Comparison of ENCODE assay signal across 1 cellular context in the genomic region with DNA sequence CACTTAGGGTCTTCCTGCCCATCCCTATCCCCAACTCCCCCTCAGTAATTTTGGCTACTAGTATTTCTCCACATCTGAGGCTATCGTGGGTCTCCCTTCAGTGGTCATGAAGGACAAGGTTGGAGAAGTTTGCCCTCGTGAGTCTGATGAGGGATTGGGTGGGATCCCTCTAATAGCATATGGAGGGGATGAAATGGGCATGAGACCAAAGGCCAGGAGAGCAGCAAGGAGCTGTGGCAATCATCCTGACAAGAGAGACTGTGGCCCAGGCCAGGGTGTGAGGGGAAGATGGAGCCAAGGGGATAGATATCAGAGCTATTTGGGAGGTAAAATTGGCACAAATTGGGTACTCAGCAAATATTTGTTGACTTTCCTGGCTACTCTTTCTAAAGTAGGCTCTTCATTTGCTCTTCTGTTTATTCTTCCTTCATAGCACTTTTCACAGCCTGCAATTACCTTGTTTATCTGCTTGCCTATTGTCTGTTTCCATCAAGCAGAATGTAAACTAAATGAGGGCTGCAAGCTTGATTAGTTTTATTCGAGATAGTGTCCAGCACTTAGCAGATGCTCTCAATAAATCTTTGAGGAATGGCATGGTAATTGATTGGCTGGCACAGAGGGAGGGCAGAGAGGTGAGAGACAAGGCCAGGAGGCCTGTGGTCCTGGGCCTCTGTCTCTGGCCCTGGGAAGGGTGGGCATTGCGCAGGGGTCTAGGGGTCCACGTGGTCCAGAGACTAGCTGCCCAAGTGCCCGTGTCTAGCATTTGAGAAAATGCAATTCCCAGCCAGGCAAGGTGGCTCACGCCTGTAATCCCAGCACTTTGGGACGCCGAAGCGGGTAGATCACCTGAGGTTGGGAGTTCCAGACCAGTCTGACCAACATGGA.
TF ChIP-seq lines count a peak whose summit lies in the region.

No MANE protein-coding gene starts in this region.

TF ChIP-seq in HepG2, 621 proteins besides CTCF, POLR2A, EP300 and RAD21:
- peak in 1 of 2 experiments; percentile 34; a peak in 1 of 4 replicates for TF ChIP-seq MAFK (conservative IDR thresholded peaks at IDR 0.05 in 1 of 2, IDR thresholded peaks at IDR 0.05 in 1 of 2; ENCODE audit: low read length in 2 of 2)
- TF ChIP-seq MAFF (IDR thresholded peaks at IDR 0.05; ENCODE audit: low read depth, low read length), result peak; percentile 27; the same call in 1 of the 2 replicates
- no peak for TF ChIP-seq CREM (IDR thresholded peaks at IDR 0.05)
- TF ChIP-seq CREM (CRISPR knock-in tag; IDR thresholded peaks at IDR 0.05), result no peak
- 0 out of 2 replicates have a peak, but pooled peaks have one; percentile 2 for TF ChIP-seq ZSCAN20 (CRISPR knock-in tag; IDR thresholded peaks at IDR 0.05; ENCODE audit: borderline replicate concordance)
- no peak for TF ChIP-seq CHCHD3 (CRISPR knock-in tag; IDR thresholded peaks at IDR 0.05)
- no peak for TF ChIP-seq RFX1 (IDR thresholded peaks at IDR 0.05)
- TF ChIP-seq, protein P1, sequence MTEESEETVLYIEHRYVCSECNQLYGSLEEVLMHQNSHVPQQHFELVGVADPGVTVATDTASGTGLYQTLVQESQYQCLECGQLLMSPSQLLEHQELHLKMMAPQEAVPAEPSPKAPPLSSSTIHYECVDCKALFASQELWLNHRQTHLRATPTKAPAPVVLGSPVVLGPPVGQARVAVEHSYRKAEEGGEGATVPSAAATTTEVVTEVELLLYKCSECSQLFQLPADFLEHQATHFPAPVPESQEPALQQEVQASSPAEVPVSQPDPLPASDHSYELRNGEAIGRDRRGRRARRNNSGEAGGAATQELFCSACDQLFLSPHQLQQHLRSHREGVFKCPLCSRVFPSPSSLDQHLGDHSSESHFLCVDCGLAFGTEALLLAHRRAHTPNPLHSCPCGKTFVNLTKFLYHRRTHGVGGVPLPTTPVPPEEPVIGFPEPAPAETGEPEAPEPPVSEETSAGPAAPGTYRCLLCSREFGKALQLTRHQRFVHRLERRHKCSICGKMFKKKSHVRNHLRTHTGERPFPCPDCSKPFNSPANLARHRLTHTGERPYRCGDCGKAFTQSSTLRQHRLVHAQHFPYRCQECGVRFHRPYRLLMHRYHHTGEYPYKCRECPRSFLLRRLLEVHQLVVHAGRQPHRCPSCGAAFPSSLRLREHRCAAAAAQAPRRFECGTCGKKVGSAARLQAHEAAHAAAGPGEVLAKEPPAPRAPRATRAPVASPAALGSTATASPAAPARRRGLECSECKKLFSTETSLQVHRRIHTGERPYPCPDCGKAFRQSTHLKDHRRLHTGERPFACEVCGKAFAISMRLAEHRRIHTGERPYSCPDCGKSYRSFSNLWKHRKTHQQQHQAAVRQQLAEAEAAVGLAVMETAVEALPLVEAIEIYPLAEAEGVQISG (CRISPR knock-in tag; IDR thresholded peaks at IDR 0.05), result no peak
- TF ChIP-seq ZNF749 (CRISPR knock-in tag; IDR thresholded peaks at IDR 0.05; ENCODE audit: borderline replicate concordance), result no peak
- no peak for TF ChIP-seq ZNF264 (CRISPR knock-in tag; IDR thresholded peaks at IDR 0.05)
- TF ChIP-seq ZNF501 (CRISPR knock-in tag; IDR thresholded peaks at IDR 0.05), result no peak
- TF ChIP-seq ZNF615 (CRISPR knock-in tag; IDR thresholded peaks at IDR 0.05; ENCODE audit: borderline replicate concordance), result no peak
- TF ChIP-seq ZBTB20 (CRISPR knock-in tag; IDR thresholded peaks at IDR 0.05; ENCODE audit: borderline replicate concordance, low read depth), result no peak
- TF ChIP-seq TARDBP (CRISPR knock-in tag; IDR thresholded peaks at IDR 0.05), result no peak
- no peak for TF ChIP-seq ZFP36 (IDR thresholded peaks at IDR 0.05; ENCODE audit: borderline replicate concordance, low read depth, low read length, partially characterized antibody)
- TF ChIP-seq SNAPC5 (CRISPR knock-in tag; IDR thresholded peaks at IDR 0.05; ENCODE audit: borderline replicate concordance), result no peak
- no peak for TF ChIP-seq ZNF382 (CRISPR knock-in tag; IDR thresholded peaks at IDR 0.05; ENCODE audit: borderline replicate concordance)
- TF ChIP-seq ZFP82 (CRISPR knock-in tag; IDR thresholded peaks at IDR 0.05; ENCODE audit: borderline replicate concordance), result no peak
- TF ChIP-seq, protein P2, sequence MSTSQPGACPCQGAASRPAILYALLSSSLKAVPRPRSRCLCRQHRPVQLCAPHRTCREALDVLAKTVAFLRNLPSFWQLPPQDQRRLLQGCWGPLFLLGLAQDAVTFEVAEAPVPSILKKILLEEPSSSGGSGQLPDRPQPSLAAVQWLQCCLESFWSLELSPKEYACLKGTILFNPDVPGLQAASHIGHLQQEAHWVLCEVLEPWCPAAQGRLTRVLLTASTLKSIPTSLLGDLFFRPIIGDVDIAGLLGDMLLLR (CRISPR knock-in tag; IDR thresholded peaks at IDR 0.05), result no peak
- TF ChIP-seq ZNF879 (CRISPR knock-in tag; IDR thresholded peaks at IDR 0.05), result no peak
TF ChIP-seq in HepG2: peak in this region for 3.
